18 cellular contexts compared by ENCODE assay signal in genomic region chr10:31942435-31942834, GRCh38. TPM values are rescaled to one million over a fixed set of nuclear protein-coding genes. Genes with fewer than 3 reads are reported as not detected.
DNase-seq lines count a peak whose midpoint lies in the region; ATAC-seq and TF ChIP-seq lines count a peak whose summit lies in the region.
"Had no signal": no experiment of that assay in that cellular context is flagged by ENCODE, and none has a peak within 500 bp of the region (broad histone marks: within the 10 kb centered on the region; RNA-seq: fewer than 3 reads in every experiment).

No MANE protein-coding gene starts in this region.

- H3K79me2 ChIP-seq in mammary epithelial cell (ENCODE audit: insufficient read depth, low read length): no peaks in the 10 kb centered on the region

- H3K4me1 ChIP-seq in mammary epithelial cell (ENCODE audit: insufficient read depth, low read length) (peaks cover 49% of the 10 kb centered on the region), breast epithelium (no peaks in the 10 kb centered on the region), right lobe of liver (peaks cover 0 to 24% (median 8%) of the 10 kb centered on the region in 4 donors)

- intact Hi-C loops in mammary epithelial cell (cut with micrococcal nuclease) (no loop called here), breast epithelium (cut with DNase I; ENCODE audit: low total_unique reads) (no loop called here), right lobe of liver (cut with DNase I) (no loop called here)

- H2AFZ ChIP-seq in mammary epithelial cell (ENCODE audit: low read depth, low read length): no peak overlapping the region

- DNase-seq in mammary epithelial cell: no peak
- no peak for DNase-seq in breast epithelium (ENCODE audit: low spot score in 2 of 2)
- DNase-seq in right lobe of liver: no peak
- DNase-seq in central memory CD4-positive, alpha-beta T cell: no peak
- no peak for DNase-seq in activated naive CD4-positive, alpha-beta T cell treated with anti-CD3 and anti-CD28 coated beads, Interleukin-2, amount 50 U/mL, for 16 hours
- DNase-seq in DMS 273 (lab: John Stamatoyannopoulos, UW; ENCODE audit: unreplicated experiment): no peak
- DNase-seq: BE2C; CD4-positive, CD25-positive, alpha-beta regulatory T cell; COR-L47; GF-D8; H9; NCI-H1417 treated with DMSO at 0.1 percent for 48 hours; NCI-H187 treated with DMSO at 0.1 percent for 48 hours; NCI-H345; NCI-H526 had no signal

- no peak overlapping the region for H3K4me3 ChIP-seq in mammary epithelial cell (replicated peaks in 1 of 3; ENCODE audit: insufficient read depth in 1 of 3, low read depth in 2 of 3, low read length in 3 of 3)
- no peak overlapping the region for H3K4me3 ChIP-seq in breast epithelium
- no peak overlapping the region for H3K4me3 ChIP-seq in right lobe of liver

- CTCF ChIA-PET in mammary epithelial cell (lab: Charles Lee; ENCODE audit: low non-redundant PET): no interaction called here

- H3K4me2 ChIP-seq in mammary epithelial cell (ENCODE audit: insufficient read depth, low read depth, low read length): no peak overlapping the region

- no peaks in the 10 kb centered on the region for H4K20me1 ChIP-seq in mammary epithelial cell (ENCODE audit: insufficient read depth, low read length)

- TF ChIP-seq CTCF in mammary epithelial cell (conservative IDR thresholded peaks at IDR 0.05 in 1 of 2, IDR thresholded peaks at IDR 0.05 in 1 of 2; ENCODE audit: extremely low read depth in 1 of 2, insufficient read depth in 1 of 2, low read depth in 1 of 2, low read length in 2 of 2) (no peak), breast epithelium (IDR thresholded peaks at IDR 0.05) (no peak), VCaP (conservative IDR thresholded peaks at IDR 0.05) (no peak), right lobe of liver (IDR thresholded peaks at IDR 0.05) (no peak)

- H3K27ac ChIP-seq in mammary epithelial cell (ENCODE audit: insufficient read depth, low read depth, low read length): peak overlapping the region; percentile 19
- peak overlapping the region in 1 of 2 donors; percentile 74 for H3K27ac ChIP-seq in breast epithelium
- peak overlapping the region; percentile 80 for H3K27ac ChIP-seq in VCaP
- H3K27ac ChIP-seq in right lobe of liver: peak overlapping the region; percentile 37 to 63 (median 41)
- H3K27ac ChIP-seq: 22Rv1 had no signal

- dilution Hi-C loops in mammary epithelial cell (cut with HindIII; ENCODE audit: low sequenced_read_pairs): no loop called here

- no peak overlapping the region for H3K9ac ChIP-seq in mammary epithelial cell (ENCODE audit: insufficient read depth, low read length)

- ATAC-seq in right lobe of liver (no peak), HG03457 (IDR thresholded peaks at IDR 0.05; ENCODE audit: unreplicated experiment) (no peak)

- no TSS peak for BruUV-seq in mammary epithelial cell (replicated peaks; lab: Mats Ljungman, UMichigan)

- H3K9me3 ChIP-seq in mammary epithelial cell (replicated peaks; ENCODE audit: insufficient read depth, low read length): no peaks in the 10 kb centered on the region
- H3K9me3 ChIP-seq in breast epithelium: no peaks in the 10 kb centered on the region
- H3K9me3 ChIP-seq in right lobe of liver: no peaks in the 10 kb centered on the region
- H3K9me3 ChIP-seq: BE2C had no signal

- TF ChIP-seq POLR2A in breast epithelium (IDR thresholded peaks at IDR 0.05) (no peak), right lobe of liver (IDR thresholded peaks at IDR 0.05) (no peak)

- no peaks in the 10 kb centered on the region for H3K27me3 ChIP-seq in mammary epithelial cell (ENCODE audit: insufficient read depth, low read length)
- no peaks in the 10 kb centered on the region for H3K27me3 ChIP-seq in breast epithelium
- no peaks in the 10 kb centered on the region for H3K27me3 ChIP-seq in right lobe of liver
- H3K27me3 ChIP-seq: BE2C had no signal

- in situ Hi-C loops in mammary epithelial cell (cut with MboI; ENCODE audit: low sequenced_read_pairs in 2 of 2): loop anchor here in 1 of 2 donors (10.0 kb wide), 1 partner anchor 78 kb away; no protein-coding TSS in a partner anchor

- 100% methylated on average over 1 of the region's 1 CpG for WGBS in mammary epithelial cell (ENCODE audit: low coverage, missing lambda C conversion rate)
- 56% methylated on average over 1 of the region's 1 CpG for WGBS in right lobe of liver (ENCODE audit: insufficient coverage, low coverage, low lambda C conversion rate, missing lambda C conversion rate)

- H3K36me3 ChIP-seq in mammary epithelial cell (ENCODE audit: insufficient read depth, low read length) (no peaks in the 10 kb centered on the region), breast epithelium (no peaks in the 10 kb centered on the region), right lobe of liver (no peaks in the 10 kb centered on the region)
- H3K36me3 ChIP-seq: BE2C had no signal

RNA-seq across cellular contexts. Expression of gene ARHGAP12, which starts 13.8 kb away (rescaled TPM):
- total RNA-seq in mammary epithelial cell: 10 to 100 TPM; 26.0 to 38.8 TPM
- polyA plus RNA-seq in mammary epithelial cell: 10.3 TPM
- 20.9 TPM for polyA minus RNA-seq in mammary epithelial cell
- total RNA-seq in breast epithelium: 100 to 1,000 TPM in 1 of 3 donors, 10 to 100 TPM in 2; 40.0 to 102 (median 60.0) TPM
- 10 to 100 TPM; 12.1 to 24.8 (median 17.6) TPM for total RNA-seq in right lobe of liver
